23 cellular contexts compared by ENCODE assay signal in the genomic region with DNA sequence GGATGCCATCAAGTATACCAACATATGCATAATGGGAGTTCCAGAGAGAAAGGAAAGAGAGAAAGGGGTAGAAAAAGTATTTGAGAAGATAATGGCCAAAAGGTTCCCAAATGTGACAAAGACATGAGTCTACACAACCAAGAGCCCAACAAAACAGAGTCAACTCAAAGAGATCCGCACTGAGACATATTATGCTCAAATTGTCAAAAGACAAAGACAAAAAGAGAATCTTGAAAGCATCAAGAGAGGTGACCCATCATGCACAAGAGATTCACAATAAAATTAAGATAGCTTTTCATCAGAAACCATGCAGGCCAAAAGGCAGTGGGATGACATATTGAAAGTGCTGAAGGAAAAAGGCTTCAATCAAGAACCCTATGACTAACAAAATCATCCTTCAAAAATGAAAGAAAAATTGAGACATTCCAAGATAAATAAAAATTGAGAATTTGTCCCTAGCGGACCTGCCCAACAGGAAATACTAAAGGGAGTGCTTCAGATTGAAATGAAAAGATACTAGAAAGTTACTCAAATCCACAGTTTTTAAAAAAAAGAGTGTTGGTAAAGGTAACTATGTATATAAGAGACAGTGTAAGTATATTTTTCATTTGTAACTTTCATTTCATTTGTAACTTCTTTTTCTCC.
DNase-seq lines count a peak whose midpoint lies in the region; ATAC-seq, FAIRE-seq and TF ChIP-seq lines count a peak whose summit lies in the region.
"Had no signal": no experiment of that assay in that cellular context is flagged by ENCODE, and none has a peak within 500 bp of the region (broad histone marks: within the 10 kb centered on the region; RNA-seq: fewer than 3 reads in every experiment).

No MANE protein-coding gene starts in this region.

- no peak overlapping the region for H3K4me3 Mint-ChIP-seq in activated CD4-positive, alpha-beta T cell treated with anti-CD3 and anti-CD28 coated beads, Interleukin-2, amount 10 ng/mL, durations not matched to agents 24 days and 14 days
- H3K4me3 Mint-ChIP-seq in activated T-helper 2 cell treated with anti-CD3 and anti-CD28 coated beads, Interferon-gamma antibody, Interleukin-2, Interleukin-4, amounts not matched to agents 10 μg/mL and 5 μg/mL and 100 μg/mL, durations not matched to agents 14 hours and 24 hours and 36 hours (ENCODE audit: low read depth), result no peak overlapping the region
- H3K4me3 Mint-ChIP-seq: CD8-positive, alpha-beta memory T cell; GM23338; HFFc6 had no signal

- TF ChIP-seq CTCF in mammary epithelial cell (conservative IDR thresholded peaks at IDR 0.05 in 1 of 2, IDR thresholded peaks at IDR 0.05 in 1 of 2; ENCODE audit: extremely low read depth in 1 of 2, insufficient read depth in 1 of 2, low read depth in 1 of 2, low read length in 2 of 2), result no peak

- no peak for ATAC-seq in HG02973 (IDR thresholded peaks at IDR 0.05; ENCODE audit: unreplicated experiment)
- ATAC-seq: GM12878, GM23338, Panc1, Right ventricle myocardium inferior had no signal

- dilution Hi-C loops in mammary epithelial cell (cut with HindIII; ENCODE audit: low sequenced_read_pairs), result no loop called here

- intact Hi-C loops in activated CD4-positive, alpha-beta T cell treated with anti-CD3 and anti-CD28 coated beads, Interleukin-2, amount 10 ng/mL, durations not matched to agents 24 days and 14 days (cut with micrococcal nuclease), result no loop called here
- intact Hi-C loops in activated T-helper 2 cell treated with anti-CD3 and anti-CD28 coated beads, Interferon-gamma antibody, Interleukin-2, Interleukin-4, amounts not matched to agents 10 μg/mL and 5 μg/mL and 100 μg/mL, durations not matched to agents 14 hours and 24 hours and 36 hours (cut with micrococcal nuclease), result no loop called here
- intact Hi-C loops in mammary epithelial cell (cut with micrococcal nuclease), result no loop called here

- H3K36me3 ChIP-seq in small intestine (ENCODE audit: control insufficient read depth in 2 of 2, insufficient read depth in 2 of 2, low read length in 2 of 2) (no peaks in the 10 kb centered on the region), mammary epithelial cell (ENCODE audit: insufficient read depth, low read length) (no peaks in the 10 kb centered on the region)

- H3K4me1 Mint-ChIP-seq in activated CD4-positive, alpha-beta T cell treated with anti-CD3 and anti-CD28 coated beads, Interleukin-2, amount 10 ng/mL, durations not matched to agents 24 days and 14 days, result peaks cover 40% of the 10 kb centered on the region
- H3K4me1 Mint-ChIP-seq in activated T-helper 2 cell treated with anti-CD3 and anti-CD28 coated beads, Interferon-gamma antibody, Interleukin-2, Interleukin-4, amounts not matched to agents 10 μg/mL and 5 μg/mL and 100 μg/mL, durations not matched to agents 14 hours and 24 hours and 36 hours (ENCODE audit: low read depth), result peaks cover 53% of the 10 kb centered on the region

- no peak overlapping the region for H3K27ac ChIP-seq in small intestine (ENCODE audit: low read depth in 1 of 2, low read length in 1 of 2)
- H3K27ac ChIP-seq in mammary epithelial cell (ENCODE audit: insufficient read depth, low read depth, low read length), result no peak overlapping the region
- H3K27ac ChIP-seq: BLaER1, KMS-11, SK-N-MC had no signal

- peak overlapping the region; percentile 80 for H3K27ac Mint-ChIP-seq in activated CD4-positive, alpha-beta T cell treated with anti-CD3 and anti-CD28 coated beads, Interleukin-2, amount 10 ng/mL, durations not matched to agents 24 days and 14 days
- H3K27ac Mint-ChIP-seq in activated T-helper 2 cell treated with anti-CD3 and anti-CD28 coated beads, Interferon-gamma antibody, Interleukin-2, Interleukin-4, amounts not matched to agents 10 μg/mL and 5 μg/mL and 100 μg/mL, durations not matched to agents 14 hours and 24 hours and 36 hours, result peak overlapping the region; percentile 43
- H3K27ac Mint-ChIP-seq: CD8-positive, alpha-beta memory T cell; GM23338; HFFc6 had no signal

- no peak overlapping the region for H3K4me3 ChIP-seq in small intestine (ENCODE audit: low read depth in 1 of 2, low read length in 2 of 2)
- H3K4me3 ChIP-seq in mammary epithelial cell (replicated peaks in 1 of 3; ENCODE audit: insufficient read depth in 1 of 3, low read depth in 2 of 3, low read length in 3 of 3), result no peak overlapping the region
- H3K4me3 ChIP-seq: BLaER1, GM12878, GM23338, SK-N-MC had no signal

- no peaks in the 10 kb centered on the region for H3K27me3 Mint-ChIP-seq in activated CD4-positive, alpha-beta T cell treated with anti-CD3 and anti-CD28 coated beads, Interleukin-2, amount 10 ng/mL, durations not matched to agents 24 days and 14 days
- H3K27me3 Mint-ChIP-seq in activated T-helper 2 cell treated with anti-CD3 and anti-CD28 coated beads, Interferon-gamma antibody, Interleukin-2, Interleukin-4, amounts not matched to agents 10 μg/mL and 5 μg/mL and 100 μg/mL, durations not matched to agents 14 hours and 24 hours and 36 hours (ENCODE audit: low read depth), result no peaks in the 10 kb centered on the region
- H3K27me3 Mint-ChIP-seq: CD8-positive, alpha-beta memory T cell had no signal

- FAIRE-seq in GM12892 (lab: Jason Lieb, UNC) (peak; percentile 48), small intestine (lab: Jason Lieb, UNC) (peak; percentile 55)
- FAIRE-seq: G401.6, GM12878 had no signal

- no peak for DNase-seq in activated CD4-positive, alpha-beta T cell treated with anti-CD3 and anti-CD28 coated beads, Interleukin-2, amount 10 ng/mL, durations not matched to agents 24 days and 14 days
- DNase-seq in activated CD4-positive, alpha-beta T cell treated with anti-CD3 and anti-CD28 coated beads for 4 hours, result no peak
- DNase-seq in GM12892 (ENCODE audit: insufficient read length) (no peak), small intestine (no peak), SHP77 (lab: John Stamatoyannopoulos, UW) (no peak), mammary epithelial cell (no peak)
- DNase-seq in activated T-helper 2 cell treated with anti-CD3 and anti-CD28 coated beads, Interferon-gamma antibody, Interleukin-2, Interleukin-4, amounts not matched to agents 10 μg/mL and 5 μg/mL and 100 μg/mL, durations not matched to agents 14 hours and 24 hours and 36 hours (ENCODE audit: low spot score), result no peak
- DNase-seq: 8988T; CD8-positive, alpha-beta memory T cell; DND-41; HFFc6; NCI-H1092; NCI-H510A treated with DMSO at 0.1 percent for 48 hours; NCI-H82 had no signal

- WGBS in small intestine, 3 donors, result 93 to 100% (median 98%) methylated on average over 2 of the region's 2 CpGs
- WGBS in mammary epithelial cell (ENCODE audit: low coverage, missing lambda C conversion rate), result 94% methylated on average over 2 of the region's 2 CpGs

- H3K27me3 ChIP-seq in small intestine (ENCODE audit: control insufficient read depth in 2 of 2, insufficient read depth in 2 of 2, low read length in 2 of 2) (no peaks in the 10 kb centered on the region), mammary epithelial cell (ENCODE audit: insufficient read depth, low read length) (no peaks in the 10 kb centered on the region)
- H3K27me3 ChIP-seq: BLaER1 had no signal

- BruUV-seq in mammary epithelial cell (replicated peaks; lab: Mats Ljungman, UMichigan), result no TSS peak

- TF ChIP-seq POLR2A in GM12892 (IDR thresholded peaks at IDR 0.05; ENCODE audit: low read depth, low read length), result no peak

- H3K9me3 ChIP-seq in small intestine (ENCODE audit: control insufficient read depth, low read depth) (no peaks in the 10 kb centered on the region), mammary epithelial cell (replicated peaks; ENCODE audit: insufficient read depth, low read length) (no peaks in the 10 kb centered on the region)

- H3K4me2 ChIP-seq in mammary epithelial cell (ENCODE audit: insufficient read depth, low read depth, low read length), result no peak overlapping the region
- H3K4me2 ChIP-seq: BLaER1, GM23338, KMS-11 had no signal

- no peak overlapping the region for H3K9ac ChIP-seq in mammary epithelial cell (ENCODE audit: insufficient read depth, low read length)
- H3K9ac ChIP-seq: BLaER1, KMS-11 had no signal

- peaks cover 10 to 20% of the 10 kb centered on the region in 2 donors for H3K4me1 ChIP-seq in small intestine (ENCODE audit: control insufficient read depth in 2 of 2, insufficient read depth in 1 of 2, low read depth in 1 of 2, low read length in 1 of 2)
- peaks cover 29% of the 10 kb centered on the region for H3K4me1 ChIP-seq in mammary epithelial cell (ENCODE audit: insufficient read depth, low read length)

- peaks cover 46% of the 10 kb centered on the region for H3K36me3 Mint-ChIP-seq in activated CD4-positive, alpha-beta T cell treated with anti-CD3 and anti-CD28 coated beads, Interleukin-2, amount 10 ng/mL, durations not matched to agents 24 days and 14 days (ENCODE audit: low read depth)
- peaks cover 66% of the 10 kb centered on the region for H3K36me3 Mint-ChIP-seq in activated T-helper 2 cell treated with anti-CD3 and anti-CD28 coated beads, Interferon-gamma antibody, Interleukin-2, Interleukin-4, amounts not matched to agents 10 μg/mL and 5 μg/mL and 100 μg/mL, durations not matched to agents 14 hours and 24 hours and 36 hours (ENCODE audit: low read depth)

- H3K9me3 Mint-ChIP-seq in activated CD4-positive, alpha-beta T cell treated with anti-CD3 and anti-CD28 coated beads, Interleukin-2, amount 10 ng/mL, durations not matched to agents 24 days and 14 days, result peaks cover 36% of the 10 kb centered on the region
- peaks cover 52% of the 10 kb centered on the region for H3K9me3 Mint-ChIP-seq in activated T-helper 2 cell treated with anti-CD3 and anti-CD28 coated beads, Interferon-gamma antibody, Interleukin-2, Interleukin-4, amounts not matched to agents 10 μg/mL and 5 μg/mL and 100 μg/mL, durations not matched to agents 14 hours and 24 hours and 36 hours

- H4K20me1 ChIP-seq in mammary epithelial cell (ENCODE audit: insufficient read depth, low read length), result no peaks in the 10 kb centered on the region
- H4K20me1 ChIP-seq: BLaER1 had no signal

- in situ Hi-C loops in mammary epithelial cell (cut with MboI; ENCODE audit: low sequenced_read_pairs in 2 of 2), result no loop called here

- no peak overlapping the region for H2AFZ ChIP-seq in mammary epithelial cell (ENCODE audit: low read depth, low read length)
- H2AFZ ChIP-seq: GM23338 had no signal

- CTCF ChIA-PET in mammary epithelial cell (lab: Charles Lee; ENCODE audit: low non-redundant PET), result no interaction called here

- H3K79me2 ChIP-seq in mammary epithelial cell (ENCODE audit: insufficient read depth, low read length), result no peaks in the 10 kb centered on the region
